In the genomic region with DNA sequence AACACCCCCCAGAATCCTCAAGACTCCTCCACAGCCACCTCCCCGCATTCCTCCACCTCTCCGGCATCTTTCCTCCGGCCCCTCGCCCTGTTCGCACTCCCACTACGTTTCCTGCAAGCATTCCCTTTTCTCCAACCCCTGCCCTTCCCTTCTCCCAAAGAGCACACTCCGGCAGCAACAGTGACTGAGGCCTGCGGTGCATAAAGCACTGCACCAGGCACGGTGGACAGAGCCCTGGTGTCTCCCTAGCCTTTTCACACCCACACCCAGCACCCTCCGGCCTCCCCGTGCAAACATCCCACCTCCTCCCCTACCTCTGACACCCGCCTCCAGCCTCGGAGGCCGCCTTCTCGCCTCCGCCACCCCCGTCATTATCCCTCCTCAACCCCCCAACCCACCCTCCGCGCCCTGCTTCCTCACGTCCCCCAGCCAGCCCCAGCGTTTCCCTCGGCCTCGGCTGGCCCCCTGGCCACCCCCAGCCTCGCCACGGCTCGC, we compare ENCODE assay signal across 2 cellular contexts.
TF ChIP-seq lines count a peak whose summit lies in the region.

No MANE protein-coding gene starts in this region.

TF ChIP-seq in WTC11, 78 proteins besides CTCF, POLR2A, EP300 and RAD21 (continued from another document):
- TF ChIP-seq, protein P1, sequence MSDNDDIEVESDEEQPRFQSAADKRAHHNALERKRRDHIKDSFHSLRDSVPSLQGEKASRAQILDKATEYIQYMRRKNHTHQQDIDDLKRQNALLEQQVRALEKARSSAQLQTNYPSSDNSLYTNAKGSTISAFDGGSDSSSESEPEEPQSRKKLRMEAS (CRISPR knock-in tag; IDR thresholded peaks at IDR 0.05), result no peak
- TF ChIP-seq, protein P2, sequence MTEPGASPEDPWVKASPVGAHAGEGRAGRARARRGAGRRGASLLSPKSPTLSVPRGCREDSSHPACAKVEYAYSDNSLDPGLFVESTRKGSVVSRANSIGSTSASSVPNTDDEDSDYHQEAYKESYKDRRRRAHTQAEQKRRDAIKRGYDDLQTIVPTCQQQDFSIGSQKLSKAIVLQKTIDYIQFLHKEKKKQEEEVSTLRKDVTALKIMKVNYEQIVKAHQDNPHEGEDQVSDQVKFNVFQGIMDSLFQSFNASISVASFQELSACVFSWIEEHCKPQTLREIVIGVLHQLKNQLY (CRISPR knock-in tag; IDR thresholded peaks at IDR 0.05), result no peak
- TF ChIP-seq, protein P3, sequence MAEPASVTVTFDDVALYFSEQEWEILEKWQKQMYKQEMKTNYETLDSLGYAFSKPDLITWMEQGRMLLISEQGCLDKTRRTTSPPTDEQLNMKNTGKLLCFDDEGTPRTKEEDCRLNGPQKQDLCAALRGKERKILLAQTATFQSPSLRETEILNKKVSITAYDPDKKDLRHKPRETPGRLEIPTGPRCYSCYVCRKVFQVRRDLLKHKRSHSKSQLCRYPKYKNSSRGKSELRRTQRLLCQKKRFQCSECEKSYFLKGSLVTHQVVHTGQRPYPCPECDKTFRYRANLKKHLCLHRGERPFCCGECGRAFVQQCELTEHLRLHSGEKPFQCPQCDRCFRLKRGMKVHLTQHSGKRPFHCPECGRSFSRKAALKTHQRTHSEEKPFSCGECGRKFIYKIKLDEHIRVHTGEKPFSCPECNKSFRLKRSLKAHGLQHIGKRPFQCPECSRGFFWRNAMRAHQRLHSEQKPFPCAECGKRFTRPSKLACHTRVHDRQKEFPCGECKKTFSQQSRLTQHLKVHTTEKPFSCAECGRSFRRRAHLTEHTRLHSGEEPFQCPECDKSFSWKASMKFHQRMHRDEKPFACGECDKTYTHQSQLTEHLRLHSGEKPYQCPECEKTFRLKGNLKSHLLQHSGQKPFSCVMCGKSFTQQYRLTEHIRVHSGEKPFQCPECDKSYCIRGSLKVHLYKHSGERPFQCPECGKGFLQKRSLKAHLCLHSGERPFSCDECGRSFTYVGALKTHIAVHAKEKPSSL (CRISPR knock-in tag; conservative IDR thresholded peaks at IDR 0.05), result no peak
TF ChIP-seq in WTC11: peak in this region for 0.

TF ChIP-seq in HepG2, 621 proteins besides CTCF, POLR2A, EP300 and RAD21 (continued from another document and continues in another):
- TF ChIP-seq, protein P4, sequence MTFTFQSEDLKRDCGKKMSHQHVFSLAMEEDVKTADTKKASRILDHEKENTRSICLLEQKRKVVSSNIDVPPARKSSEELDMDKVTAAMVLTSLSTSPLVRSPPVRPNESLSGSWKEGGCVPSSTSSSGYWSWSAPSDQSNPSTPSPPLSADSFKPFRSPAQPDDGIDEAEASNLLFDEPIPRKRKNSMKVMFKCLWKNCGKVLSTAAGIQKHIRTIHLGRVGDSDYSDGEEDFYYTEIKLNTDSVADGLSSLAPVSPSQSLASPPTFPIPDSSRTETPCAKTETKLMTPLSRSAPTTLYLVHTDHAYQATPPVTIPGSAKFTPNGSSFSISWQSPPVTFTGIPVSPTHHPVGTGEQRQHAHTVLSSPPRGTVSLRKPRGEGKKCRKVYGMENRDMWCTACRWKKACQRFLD (CRISPR knock-in tag; IDR thresholded peaks at IDR 0.05; ENCODE audit: borderline replicate concordance), result no peak
- 0 out of 2 replicates have a peak, but pooled peaks have one; percentile 9 for TF ChIP-seq FOSL2 (CRISPR knock-in tag; IDR thresholded peaks at IDR 0.05)
- TF ChIP-seq ZNF776 (CRISPR knock-in tag; IDR thresholded peaks at IDR 0.05), result 0 out of 2 replicates have a peak, but pooled peaks have one; percentile 10
- TF ChIP-seq ZNF441 (CRISPR knock-in tag; IDR thresholded peaks at IDR 0.05; ENCODE audit: borderline replicate concordance), result 0 out of 2 replicates have a peak, but pooled peaks have one; percentile 16
- TF ChIP-seq PAF1 (CRISPR knock-in tag; IDR thresholded peaks at IDR 0.05), result no peak
- TF ChIP-seq SAP130 (CRISPR knock-in tag; IDR thresholded peaks at IDR 0.05; ENCODE audit: low read depth), result peak; percentile 28; the same call in 1 of the 2 replicates
- TF ChIP-seq ZNF570 (CRISPR knock-in tag; IDR thresholded peaks at IDR 0.05; ENCODE audit: borderline replicate concordance), result no peak
- TF ChIP-seq ZFX (CRISPR knock-in tag; IDR thresholded peaks at IDR 0.05; ENCODE audit: low read depth), result peak; percentile 52
- no peak for TF ChIP-seq KDM5B (CRISPR knock-in tag; IDR thresholded peaks at IDR 0.05; ENCODE audit: borderline replicate concordance)
- TF ChIP-seq, protein P5, sequence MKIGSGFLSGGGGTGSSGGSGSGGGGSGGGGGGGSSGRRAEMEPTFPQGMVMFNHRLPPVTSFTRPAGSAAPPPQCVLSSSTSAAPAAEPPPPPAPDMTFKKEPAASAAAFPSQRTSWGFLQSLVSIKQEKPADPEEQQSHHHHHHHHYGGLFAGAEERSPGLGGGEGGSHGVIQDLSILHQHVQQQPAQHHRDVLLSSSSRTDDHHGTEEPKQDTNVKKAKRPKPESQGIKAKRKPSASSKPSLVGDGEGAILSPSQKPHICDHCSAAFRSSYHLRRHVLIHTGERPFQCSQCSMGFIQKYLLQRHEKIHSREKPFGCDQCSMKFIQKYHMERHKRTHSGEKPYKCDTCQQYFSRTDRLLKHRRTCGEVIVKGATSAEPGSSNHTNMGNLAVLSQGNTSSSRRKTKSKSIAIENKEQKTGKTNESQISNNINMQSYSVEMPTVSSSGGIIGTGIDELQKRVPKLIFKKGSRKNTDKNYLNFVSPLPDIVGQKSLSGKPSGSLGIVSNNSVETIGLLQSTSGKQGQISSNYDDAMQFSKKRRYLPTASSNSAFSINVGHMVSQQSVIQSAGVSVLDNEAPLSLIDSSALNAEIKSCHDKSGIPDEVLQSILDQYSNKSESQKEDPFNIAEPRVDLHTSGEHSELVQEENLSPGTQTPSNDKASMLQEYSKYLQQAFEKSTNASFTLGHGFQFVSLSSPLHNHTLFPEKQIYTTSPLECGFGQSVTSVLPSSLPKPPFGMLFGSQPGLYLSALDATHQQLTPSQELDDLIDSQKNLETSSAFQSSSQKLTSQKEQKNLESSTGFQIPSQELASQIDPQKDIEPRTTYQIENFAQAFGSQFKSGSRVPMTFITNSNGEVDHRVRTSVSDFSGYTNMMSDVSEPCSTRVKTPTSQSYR (CRISPR knock-in tag; IDR thresholded peaks at IDR 0.05; ENCODE audit: borderline replicate concordance), result 0 out of 2 replicates have a peak, but pooled peaks have one; percentile 28
- TF ChIP-seq ARID2 (CRISPR knock-in tag; IDR thresholded peaks at IDR 0.05; ENCODE audit: borderline replicate concordance), result 0 out of 2 replicates have a peak, but pooled peaks have one; percentile 15
- TF ChIP-seq, protein P6, sequence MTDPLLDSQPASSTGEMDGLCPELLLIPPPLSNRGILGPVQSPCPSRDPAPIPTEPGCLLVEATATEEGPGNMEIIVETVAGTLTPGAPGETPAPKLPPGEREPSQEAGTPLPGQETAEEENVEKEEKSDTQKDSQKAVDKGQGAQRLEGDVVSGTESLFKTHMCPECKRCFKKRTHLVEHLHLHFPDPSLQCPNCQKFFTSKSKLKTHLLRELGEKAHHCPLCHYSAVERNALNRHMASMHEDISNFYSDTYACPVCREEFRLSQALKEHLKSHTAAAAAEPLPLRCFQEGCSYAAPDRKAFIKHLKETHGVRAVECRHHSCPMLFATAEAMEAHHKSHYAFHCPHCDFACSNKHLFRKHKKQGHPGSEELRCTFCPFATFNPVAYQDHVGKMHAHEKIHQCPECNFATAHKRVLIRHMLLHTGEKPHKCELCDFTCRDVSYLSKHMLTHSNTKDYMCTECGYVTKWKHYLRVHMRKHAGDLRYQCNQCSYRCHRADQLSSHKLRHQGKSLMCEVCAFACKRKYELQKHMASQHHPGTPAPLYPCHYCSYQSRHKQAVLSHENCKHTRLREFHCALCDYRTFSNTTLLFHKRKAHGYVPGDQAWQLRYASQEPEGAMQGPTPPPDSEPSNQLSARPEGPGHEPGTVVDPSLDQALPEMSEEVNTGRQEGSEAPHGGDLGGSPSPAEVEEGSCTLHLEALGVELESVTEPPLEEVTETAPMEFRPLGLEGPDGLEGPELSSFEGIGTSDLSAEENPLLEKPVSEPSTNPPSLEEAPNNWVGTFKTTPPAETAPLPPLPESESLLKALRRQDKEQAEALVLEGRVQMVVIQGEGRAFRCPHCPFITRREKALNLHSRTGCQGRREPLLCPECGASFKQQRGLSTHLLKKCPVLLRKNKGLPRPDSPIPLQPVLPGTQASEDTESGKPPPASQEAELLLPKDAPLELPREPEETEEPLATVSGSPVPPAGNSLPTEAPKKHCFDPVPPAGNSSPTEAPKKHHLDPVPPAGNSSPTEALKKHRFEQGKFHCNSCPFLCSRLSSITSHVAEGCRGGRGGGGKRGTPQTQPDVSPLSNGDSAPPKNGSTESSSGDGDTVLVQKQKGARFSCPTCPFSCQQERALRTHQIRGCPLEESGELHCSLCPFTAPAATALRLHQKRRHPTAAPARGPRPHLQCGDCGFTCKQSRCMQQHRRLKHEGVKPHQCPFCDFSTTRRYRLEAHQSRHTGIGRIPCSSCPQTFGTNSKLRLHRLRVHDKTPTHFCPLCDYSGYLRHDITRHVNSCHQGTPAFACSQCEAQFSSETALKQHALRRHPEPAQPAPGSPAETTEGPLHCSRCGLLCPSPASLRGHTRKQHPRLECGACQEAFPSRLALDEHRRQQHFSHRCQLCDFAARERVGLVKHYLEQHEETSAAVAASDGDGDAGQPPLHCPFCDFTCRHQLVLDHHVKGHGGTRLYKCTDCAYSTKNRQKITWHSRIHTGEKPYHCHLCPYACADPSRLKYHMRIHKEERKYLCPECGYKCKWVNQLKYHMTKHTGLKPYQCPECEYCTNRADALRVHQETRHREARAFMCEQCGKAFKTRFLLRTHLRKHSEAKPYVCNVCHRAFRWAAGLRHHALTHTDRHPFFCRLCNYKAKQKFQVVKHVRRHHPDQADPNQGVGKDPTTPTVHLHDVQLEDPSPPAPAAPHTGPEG (CRISPR knock-in tag; IDR thresholded peaks at IDR 0.05), result no peak
- 0 out of 2 replicates have a peak, but pooled peaks have one; percentile 15 for TF ChIP-seq ZBTB42 (CRISPR knock-in tag; IDR thresholded peaks at IDR 0.05)
- TF ChIP-seq, protein P7, sequence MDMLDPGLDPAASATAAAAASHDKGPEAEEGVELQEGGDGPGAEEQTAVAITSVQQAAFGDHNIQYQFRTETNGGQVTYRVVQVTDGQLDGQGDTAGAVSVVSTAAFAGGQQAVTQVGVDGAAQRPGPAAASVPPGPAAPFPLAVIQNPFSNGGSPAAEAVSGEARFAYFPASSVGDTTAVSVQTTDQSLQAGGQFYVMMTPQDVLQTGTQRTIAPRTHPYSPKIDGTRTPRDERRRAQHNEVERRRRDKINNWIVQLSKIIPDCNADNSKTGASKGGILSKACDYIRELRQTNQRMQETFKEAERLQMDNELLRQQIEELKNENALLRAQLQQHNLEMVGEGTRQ (IDR thresholded peaks at IDR 0.05; ENCODE audit: low read depth, low read length), result no peak
- TF ChIP-seq, protein P7 (CRISPR knock-in tag; IDR thresholded peaks at IDR 0.05; ENCODE audit: borderline replicate concordance), result no peak
- TF ChIP-seq KDM6A (CRISPR knock-in tag; IDR thresholded peaks at IDR 0.05; ENCODE audit: low read depth), result no peak
- 0 out of 2 replicates have a peak, but pooled peaks have one; percentile 16 for TF ChIP-seq ZNF746 (CRISPR knock-in tag; IDR thresholded peaks at IDR 0.05)
- TF ChIP-seq ZNF34 (CRISPR knock-in tag; IDR thresholded peaks at IDR 0.05; ENCODE audit: borderline replicate concordance), result no peak
- TF ChIP-seq ZNF629 (CRISPR knock-in tag; conservative IDR thresholded peaks at IDR 0.05), result no peak
- TF ChIP-seq NR2C2 (CRISPR knock-in tag; IDR thresholded peaks at IDR 0.05; ENCODE audit: borderline replicate concordance), result no peak
- no peak for TF ChIP-seq MIXL1 (CRISPR knock-in tag; IDR thresholded peaks at IDR 0.05)
- TF ChIP-seq YEATS2 (CRISPR knock-in tag; IDR thresholded peaks at IDR 0.05; ENCODE audit: borderline replicate concordance), result no peak
- TF ChIP-seq, protein P8, sequence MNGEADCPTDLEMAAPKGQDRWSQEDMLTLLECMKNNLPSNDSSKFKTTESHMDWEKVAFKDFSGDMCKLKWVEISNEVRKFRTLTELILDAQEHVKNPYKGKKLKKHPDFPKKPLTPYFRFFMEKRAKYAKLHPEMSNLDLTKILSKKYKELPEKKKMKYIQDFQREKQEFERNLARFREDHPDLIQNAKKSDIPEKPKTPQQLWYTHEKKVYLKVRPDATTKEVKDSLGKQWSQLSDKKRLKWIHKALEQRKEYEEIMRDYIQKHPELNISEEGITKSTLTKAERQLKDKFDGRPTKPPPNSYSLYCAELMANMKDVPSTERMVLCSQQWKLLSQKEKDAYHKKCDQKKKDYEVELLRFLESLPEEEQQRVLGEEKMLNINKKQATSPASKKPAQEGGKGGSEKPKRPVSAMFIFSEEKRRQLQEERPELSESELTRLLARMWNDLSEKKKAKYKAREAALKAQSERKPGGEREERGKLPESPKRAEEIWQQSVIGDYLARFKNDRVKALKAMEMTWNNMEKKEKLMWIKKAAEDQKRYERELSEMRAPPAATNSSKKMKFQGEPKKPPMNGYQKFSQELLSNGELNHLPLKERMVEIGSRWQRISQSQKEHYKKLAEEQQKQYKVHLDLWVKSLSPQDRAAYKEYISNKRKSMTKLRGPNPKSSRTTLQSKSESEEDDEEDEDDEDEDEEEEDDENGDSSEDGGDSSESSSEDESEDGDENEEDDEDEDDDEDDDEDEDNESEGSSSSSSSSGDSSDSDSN (CRISPR knock-in tag; IDR thresholded peaks at IDR 0.05), result peak; percentile 26; the same call in 1 of the 2 replicates
- TF ChIP-seq, protein P9, sequence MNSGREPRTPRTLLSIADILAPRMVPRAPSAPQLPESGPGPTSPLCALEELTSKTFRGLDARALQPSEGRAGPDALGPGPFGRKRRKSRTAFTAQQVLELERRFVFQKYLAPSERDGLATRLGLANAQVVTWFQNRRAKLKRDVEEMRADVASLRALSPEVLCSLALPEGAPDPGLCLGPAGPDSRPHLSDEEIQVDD (CRISPR knock-in tag; IDR thresholded peaks at IDR 0.05; ENCODE audit: borderline replicate concordance), result no peak
- TF ChIP-seq ZNF878 (CRISPR knock-in tag; IDR thresholded peaks at IDR 0.05), result 0 out of 2 replicates have a peak, but pooled peaks have one; percentile 26
- no peak for TF ChIP-seq TRIM24 (CRISPR knock-in tag; IDR thresholded peaks at IDR 0.05)
- TF ChIP-seq, protein P10, sequence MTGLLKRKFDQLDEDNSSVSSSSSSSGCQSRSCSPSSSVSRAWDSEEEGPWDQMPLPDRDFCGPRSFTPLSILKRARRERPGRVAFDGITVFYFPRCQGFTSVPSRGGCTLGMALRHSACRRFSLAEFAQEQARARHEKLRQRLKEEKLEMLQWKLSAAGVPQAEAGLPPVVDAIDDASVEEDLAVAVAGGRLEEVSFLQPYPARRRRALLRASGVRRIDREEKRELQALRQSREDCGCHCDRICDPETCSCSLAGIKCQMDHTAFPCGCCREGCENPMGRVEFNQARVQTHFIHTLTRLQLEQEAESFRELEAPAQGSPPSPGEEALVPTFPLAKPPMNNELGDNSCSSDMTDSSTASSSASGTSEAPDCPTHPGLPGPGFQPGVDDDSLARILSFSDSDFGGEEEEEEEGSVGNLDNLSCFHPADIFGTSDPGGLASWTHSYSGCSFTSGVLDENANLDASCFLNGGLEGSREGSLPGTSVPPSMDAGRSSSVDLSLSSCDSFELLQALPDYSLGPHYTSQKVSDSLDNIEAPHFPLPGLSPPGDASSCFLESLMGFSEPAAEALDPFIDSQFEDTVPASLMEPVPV (CRISPR knock-in tag; IDR thresholded peaks at IDR 0.05), result 0 out of 2 replicates have a peak, but pooled peaks have one; percentile 2
- TF ChIP-seq ZNF138 (CRISPR knock-in tag; IDR thresholded peaks at IDR 0.05; ENCODE audit: low read depth), result no peak
